ENCODE assay signal across 16 cellular contexts in genomic region chr6:134363323-134364039, GRCh38. TPM values are rescaled to one million over a fixed set of nuclear protein-coding genes. Genes with fewer than 3 reads are reported as not detected.
DNase-seq lines count a peak whose midpoint lies in the region; ATAC-seq and TF ChIP-seq lines count a peak whose summit lies in the region.
"Had no signal": no experiment of that assay in that cellular context is flagged by ENCODE, and none has a peak within 500 bp of the region (broad histone marks: within the 10 kb centered on the region; RNA-seq: fewer than 3 reads in every experiment).

No MANE protein-coding gene starts in this region.

- no peaks in the 10 kb centered on the region for H3K27me3 Mint-ChIP-seq in naive thymus-derived CD8-positive, alpha-beta T cell
- H3K27me3 Mint-ChIP-seq: activated naive CD8-positive, alpha-beta T cell treated with anti-CD3 and anti-CD28 coated beads, Interleukin-2, amount 10 ng/mL, durations not matched to agents 7 days and 5 days; memory B cell had no signal

- no peak overlapping the region for H4K8ac ChIP-seq in mesendoderm (ENCODE audit: low read depth, low read length)

- no peaks in the 10 kb centered on the region for H3K4me1 ChIP-seq in mesendoderm (ENCODE audit: control insufficient read depth, low read depth, low read length)

- H2BK15ac ChIP-seq in mesendoderm (replicated peaks; ENCODE audit: low read depth): no peak overlapping the region

- in situ Hi-C loops in brain microvascular endothelial cell (cut with HindIII; ENCODE audit: low pct_ligation_motif_present, low sequenced_read_pairs): no loop called here

- H3K79me1 ChIP-seq in mesendoderm (ENCODE audit: low read length): no peaks in the 10 kb centered on the region

- no peak overlapping the region for H2BK120ac ChIP-seq in mesendoderm (ENCODE audit: low read depth, low read length)

- H3K23ac ChIP-seq in mesendoderm (ENCODE audit: low read length): no peak overlapping the region

- H3K4me1 Mint-ChIP-seq in naive thymus-derived CD8-positive, alpha-beta T cell: peaks cover 0 to 6% (median 4%) of the 10 kb centered on the region in 4 donors
- H3K4me1 Mint-ChIP-seq: activated naive CD8-positive, alpha-beta T cell treated with anti-CD3 and anti-CD28 coated beads, Interleukin-2, amount 10 ng/mL, durations not matched to agents 7 days and 5 days; memory B cell had no signal

- no CpG with 5 or more reads among the region's 2 CpGs for WGBS in mesendoderm (ENCODE audit: extremely low coverage, insufficient coverage, low lambda C conversion rate)

- H3K36me3 ChIP-seq in brain microvascular endothelial cell (replicated peaks): no peaks in the 10 kb centered on the region
- H3K36me3 ChIP-seq in mesendoderm (ENCODE audit: control insufficient read depth, insufficient read depth, low read length): no peaks in the 10 kb centered on the region
- H3K36me3 ChIP-seq: ovary had no signal

- DNase-seq in Daoy (ENCODE audit: low read depth): peak; percentile 74
- peak; percentile 89 for DNase-seq in NCI-H146 (lab: John Stamatoyannopoulos, UW)
- DNase-seq in brain microvascular endothelial cell: peak; percentile 94
- DNase-seq in mesendoderm: peak; percentile 13
- no peak for DNase-seq in naive thymus-derived CD8-positive, alpha-beta T cell
- DNase-seq in stimulated activated CD4-positive, alpha-beta T cell treated with anti-CD3 and anti-CD28 coated beads, Interleukin-4, amount 100 ng/mL, for 24 hours: no peak
- DNase-seq: activated naive CD8-positive, alpha-beta T cell treated with anti-CD3 and anti-CD28 coated beads, Interleukin-2, amount 10 ng/mL, durations not matched to agents 7 days and 5 days; COR-L47; effector memory CD4-positive, alpha-beta T cell; NCI-H2227 treated with DMSO at 0.1 percent for 48 hours; ovary; SHP77; stimulated activated CD4-positive, alpha-beta T cell treated with anti-CD3 and anti-CD28 coated beads, Interleukin-4, amount 100 ng/mL, for 1 hour had no signal

- POLR2A ChIA-PET in naive thymus-derived CD8-positive, alpha-beta T cell (lab: Charles Lee): interaction anchor here (0.8 kb wide), 1 partner anchor 10 kb away, joined by 3 read pairs; no protein-coding TSS in a partner anchor

- no peak overlapping the region for H2BK5ac ChIP-seq in mesendoderm (ENCODE audit: low read length)

- peak overlapping the region; percentile 75 for H3K27ac ChIP-seq in brain microvascular endothelial cell
- H3K27ac ChIP-seq in mesendoderm (ENCODE audit: low read depth, low read length): no peak overlapping the region
- H3K27ac ChIP-seq: ovary had no signal

- H3K56ac ChIP-seq in mesendoderm (ENCODE audit: low read length): no peak overlapping the region

- H3K18ac ChIP-seq in mesendoderm (ENCODE audit: low read length): no peak overlapping the region

- H4K5ac ChIP-seq in mesendoderm (ENCODE audit: low read length): no peak overlapping the region

- no peaks in the 10 kb centered on the region for H3K27me3 ChIP-seq in brain microvascular endothelial cell (replicated peaks)
- no peaks in the 10 kb centered on the region for H3K27me3 ChIP-seq in mesendoderm (ENCODE audit: insufficient read depth, low read length, poor library complexity)
- H3K27me3 ChIP-seq: ovary had no signal

- H3K9ac ChIP-seq in mesendoderm (ENCODE audit: low read length): no peak overlapping the region

- no peak overlapping the region for H3K4me3 Mint-ChIP-seq in naive thymus-derived CD8-positive, alpha-beta T cell
- H3K4me3 Mint-ChIP-seq: activated naive CD8-positive, alpha-beta T cell treated with anti-CD3 and anti-CD28 coated beads, Interleukin-2, amount 10 ng/mL, durations not matched to agents 7 days and 5 days; memory B cell had no signal

- H3K4me2 ChIP-seq in mesendoderm (ENCODE audit: low read length): no peak overlapping the region

- H2AK5ac ChIP-seq in mesendoderm (ENCODE audit: low read length): no peak overlapping the region

- H3K27ac Mint-ChIP-seq in naive thymus-derived CD8-positive, alpha-beta T cell: no peak overlapping the region
- H3K27ac Mint-ChIP-seq: activated naive CD8-positive, alpha-beta T cell treated with anti-CD3 and anti-CD28 coated beads, Interleukin-2, amount 10 ng/mL, durations not matched to agents 7 days and 5 days; memory B cell had no signal

- TF ChIP-seq CTCF in brain microvascular endothelial cell (IDR thresholded peaks at IDR 0.05; ENCODE audit: low read depth, low read length, missing control alignments): no peak

- no peak for ATAC-seq in GM19452 (IDR thresholded peaks at IDR 0.05; ENCODE audit: unreplicated experiment)
- ATAC-seq in GM21825 (IDR thresholded peaks at IDR 0.05; ENCODE audit: unreplicated experiment): no peak
- no peak for ATAC-seq in naive thymus-derived CD8-positive, alpha-beta T cell

- no peaks in the 10 kb centered on the region for H3K79me2 ChIP-seq in mesendoderm (ENCODE audit: control insufficient read depth, insufficient read depth, low read length)

- no peaks in the 10 kb centered on the region for H3K9me3 Mint-ChIP-seq in naive thymus-derived CD8-positive, alpha-beta T cell
- H3K9me3 Mint-ChIP-seq: activated naive CD8-positive, alpha-beta T cell treated with anti-CD3 and anti-CD28 coated beads, Interleukin-2, amount 10 ng/mL, durations not matched to agents 7 days and 5 days; memory B cell had no signal

- no peaks in the 10 kb centered on the region for H3K36me3 Mint-ChIP-seq in naive thymus-derived CD8-positive, alpha-beta T cell
- H3K36me3 Mint-ChIP-seq: memory B cell had no signal

- H3K4me3 ChIP-seq in brain microvascular endothelial cell (ENCODE audit: low read depth, low read length) (no peak overlapping the region), mesendoderm (ENCODE audit: low read length) (no peak overlapping the region)
- H3K4me3 ChIP-seq: ovary had no signal

- H3K4ac ChIP-seq in mesendoderm (ENCODE audit: low read depth, low read length): no peak overlapping the region

RNA-seq across cellular contexts. Expression of gene SGK1, which starts 45.6 kb away (rescaled TPM):
- total RNA-seq in Daoy (2014; rRNA removed; shearing (Covaris generic)): 40.9 and 41.1 TPM in 2 replicates
- polyA plus RNA-seq in mesendoderm (2013, experiment 1 of 2): 5.2 TPM
- 5.1 TPM for polyA plus RNA-seq in mesendoderm (2013, experiment 2 of 2)
- 10 to 100 TPM; 22.2 to 23.5 TPM for total RNA-seq in naive thymus-derived CD8-positive, alpha-beta T cell
- polyA plus RNA-seq in naive thymus-derived CD8-positive, alpha-beta T cell: 1 to 10 TPM; 3.7 to 9.0 (median 6.0) TPM

Comparison
In these comparisons a context has a peak if more than half of its experiments do, and no peak if none do; other contexts are left out.
1. DNase-seq: peak in Daoy (single experiment), NCI-H146 (single experiment), brain microvascular endothelial cell (single experiment) and mesendoderm (single experiment); none in naive thymus-derived CD8-positive, alpha-beta T cell (0 of 10) and stimulated activated CD4-positive, alpha-beta T cell treated with anti-CD3 and anti-CD28 coated beads, Interleukin-4, amount 100 ng/mL, for 24 hours (single experiment).